ENCODE assay signal across 5 cellular contexts in genomic region chr1:16020878-16021277, GRCh38. TPM values are rescaled to one million over a fixed set of nuclear protein-coding genes. Genes with fewer than 3 reads are reported as not detected.
DNase-seq lines count a peak whose midpoint lies in the region; TF ChIP-seq lines count a peak whose summit lies in the region.
"Not testable (repeated sequence)": the region's sequence is repeated elsewhere in the genome, so short reads cannot be mapped to it uniquely, and the experiment has no call there.
"Had no signal": no experiment of that assay in that cellular context is flagged by ENCODE, and none has a peak within 500 bp of the region (broad histone marks: within the 10 kb centered on the region; RNA-seq: fewer than 3 reads in every experiment).

No MANE protein-coding gene starts in this region.

- WGBS in esophagus muscularis mucosa = 86% methylated on average over 7 of the region's 9 CpGs

- not testable (repeated sequence) for TF ChIP-seq POLR2A in esophagus muscularis mucosa (IDR thresholded peaks at IDR 0.05; ENCODE audit: low read depth)

- peak overlapping the region; percentile 92 to 99 (median 98) for H3K27ac ChIP-seq in esophagus muscularis mucosa (replicated peaks in 1 of 4)
- peak overlapping the region; percentile 89 to 99 for H3K27ac ChIP-seq in tibial artery

- intact Hi-C loops in esophagus muscularis mucosa (cut with DNase I); tibial artery (cut with DNase I; ENCODE audit: low total_unique reads): not testable (repeated sequence)

- DNase-seq in esophagus muscularis mucosa (ENCODE audit: extremely low spot score); tibial artery: not testable (repeated sequence)

- not testable (repeated sequence) for H3K4me3 ChIP-seq in esophagus muscularis mucosa, tibial artery

- TF ChIP-seq CTCF in esophagus muscularis mucosa (IDR thresholded peaks at IDR 0.05); tibial artery (IDR thresholded peaks at IDR 0.05): not testable (repeated sequence)

- H3K9me3 ChIP-seq in esophagus muscularis mucosa, tibial artery: not testable (repeated sequence)

- H3K4me1 ChIP-seq in esophagus muscularis mucosa (peaks cover 22 to 66% (median 59%) of the 10 kb centered on the region in 4 donors), tibial artery (peaks cover 9 to 38% (median 33%) of the 10 kb centered on the region in 4 donors)

- TF ChIP-seq EP300 in esophagus muscularis mucosa (IDR thresholded peaks at IDR 0.05) = not testable (repeated sequence)

- peaks cover 0 to 15% (median 0%) of the 10 kb centered on the region in 4 donors for H3K36me3 ChIP-seq in esophagus muscularis mucosa
- H3K36me3 ChIP-seq in tibial artery = not testable (repeated sequence)

- H3K27me3 ChIP-seq in esophagus muscularis mucosa, tibial artery: not testable (repeated sequence)

RNA-seq across cellular contexts. Expression of gene CLCNKA, which starts 1.0 kb away (rescaled TPM):
- total RNA-seq in esophagus muscularis mucosa = under 1 TPM in 3 of 4 donors, not detected in 1; 0.17 to 0.42 (median 0.33) TPM
- total RNA-seq: kidney epithelial cell, occipital lobe had no signal

RNA-seq across cellular contexts. Expression of gene HSPB7, which starts 3.0 kb away (rescaled TPM):
- 100 to 1,000 TPM; 111 to 408 (median 279) TPM for total RNA-seq in esophagus muscularis mucosa
- total RNA-seq: kidney epithelial cell, occipital lobe had no signal

RNA-seq across cellular contexts. Expression of gene SRARP, which starts 16.8 kb away (rescaled TPM):
- not detected for total RNA-seq in esophagus muscularis mucosa
- total RNA-seq: colonic mucosa, kidney epithelial cell had no signal

RNA-seq across cellular contexts. Expression of gene CLCNKB, which starts 22.7 kb away (rescaled TPM):
- total RNA-seq in esophagus muscularis mucosa = under 1 TPM in 1 of 4 donors, not detected in 3; 0.34 TPM

RNA-seq across cellular contexts. Expression of gene ZBTB17, which starts 45.0 kb away (rescaled TPM):
- 10 to 100 TPM; 29.5 to 40.8 (median 34.6) TPM for total RNA-seq in esophagus muscularis mucosa
